In genomic region chr20:23653400-23653938, GRCh38 we compare ENCODE assay signal across 21 cellular contexts. TPM values are rescaled to one million over a fixed set of nuclear protein-coding genes. Genes with fewer than 3 reads are reported as not detected.
A peak's percentile ranks its signal among the peaks of the same experiment; 100 is the strongest.
DNase-seq lines count a peak whose midpoint lies in the region; ATAC-seq and TF ChIP-seq lines count a peak whose summit lies in the region.
"Had no signal": no experiment of that assay in that cellular context is flagged by ENCODE, and none has a peak within 500 bp of the region (broad histone marks: within the 10 kb centered on the region; RNA-seq: fewer than 3 reads in every experiment).

No MANE protein-coding gene starts in this region.

- no peak overlapping the region for H3K27ac ChIP-seq in endodermal cell (ENCODE audit: low read depth, low read length)
- no peak overlapping the region for H3K27ac ChIP-seq in CD8-positive, alpha-beta T cell (ENCODE audit: low read depth, low read length)
- H3K27ac ChIP-seq: SJSA1 had no signal

- H3K9me3 ChIP-seq in endodermal cell (ENCODE audit: control insufficient read depth, low read length) (no peaks in the 10 kb centered on the region), Caco-2 (no peaks in the 10 kb centered on the region)
- H3K9me3 ChIP-seq in CD8-positive, alpha-beta T cell (ENCODE audit: low read length), result no peaks in the 10 kb centered on the region
- H3K9me3 ChIP-seq: BE2C, SJSA1 had no signal

- peaks cover 14% of the 10 kb centered on the region for H3K4me1 Mint-ChIP-seq in endodermal cell
- H3K4me1 Mint-ChIP-seq in osteocyte (ENCODE audit: unreplicated experiment), result peaks cover 15% of the 10 kb centered on the region
- peaks cover 21% of the 10 kb centered on the region for H3K4me1 Mint-ChIP-seq in Caco-2 (ENCODE audit: low read depth, unreplicated experiment)
- H3K4me1 Mint-ChIP-seq in CD8-positive, alpha-beta T cell (ENCODE audit: low read depth), result no peaks in the 10 kb centered on the region

- H3K4me1 ChIP-seq in endodermal cell (ENCODE audit: control insufficient read depth, insufficient read depth, low read length), result peaks cover 3% of the 10 kb centered on the region
- H3K4me1 ChIP-seq in Caco-2, result peaks cover 26% of the 10 kb centered on the region
- H3K4me1 ChIP-seq in CD8-positive, alpha-beta T cell (ENCODE audit: insufficient read depth, low read length), result no peaks in the 10 kb centered on the region
- H3K4me1 ChIP-seq: BE2C had no signal

- H3K9ac ChIP-seq in endodermal cell (ENCODE audit: extremely low read depth, low read length, poor library complexity, severe bottlenecking), result no peak overlapping the region

- H3K36me3 Mint-ChIP-seq in endodermal cell (ENCODE audit: low read depth) (peaks cover 4% of the 10 kb centered on the region), osteocyte (ENCODE audit: unreplicated experiment) (no peaks in the 10 kb centered on the region), Caco-2 (ENCODE audit: insufficient read depth, unreplicated experiment) (no peaks in the 10 kb centered on the region)
- no peaks in the 10 kb centered on the region for H3K36me3 Mint-ChIP-seq in CD8-positive, alpha-beta T cell

- no TSS peak for BruUV-seq in Caco-2 (replicated peaks; lab: Mats Ljungman, UMichigan)

- POLR2A ChIA-PET in Caco-2 (lab: Charles Lee), result no interaction called here
- POLR2A ChIA-PET in CD8-positive, alpha-beta T cell (lab: Charles Lee), result no interaction called here

- CTCF ChIA-PET in Caco-2 (lab: Charles Lee), result no interaction called here
- CTCF ChIA-PET in CD8-positive, alpha-beta T cell (lab: Charles Lee), result no interaction called here

- H3K27ac Mint-ChIP-seq in endodermal cell (no peak overlapping the region), osteocyte (ENCODE audit: unreplicated experiment) (no peak overlapping the region), Caco-2 (ENCODE audit: unreplicated experiment) (no peak overlapping the region)
- no peak overlapping the region for H3K27ac Mint-ChIP-seq in CD8-positive, alpha-beta T cell

- H3K27me3 Mint-ChIP-seq in endodermal cell (ENCODE audit: insufficient read depth), result no peaks in the 10 kb centered on the region
- H3K27me3 Mint-ChIP-seq in osteocyte (ENCODE audit: unreplicated experiment), result no peaks in the 10 kb centered on the region
- H3K27me3 Mint-ChIP-seq in Caco-2 (ENCODE audit: insufficient read depth, unreplicated experiment), result no peaks in the 10 kb centered on the region
- peaks cover 13% of the 10 kb centered on the region for H3K27me3 Mint-ChIP-seq in CD8-positive, alpha-beta T cell (ENCODE audit: low read depth)

- H3K4me3 ChIP-seq in endodermal cell (ENCODE audit: low read length), result no peak overlapping the region
- no peak overlapping the region for H3K4me3 ChIP-seq in Caco-2 (ENCODE audit: low read depth, low read length)
- H3K4me3 ChIP-seq in CD8-positive, alpha-beta T cell (ENCODE audit: low read depth, low read length), result no peak overlapping the region
- H3K4me3 ChIP-seq: GM12878, SJSA1 had no signal

- H3K36me3 ChIP-seq in endodermal cell (ENCODE audit: control insufficient read depth, insufficient read depth, low read length), result no peaks in the 10 kb centered on the region
- no peaks in the 10 kb centered on the region for H3K36me3 ChIP-seq in Caco-2 (ENCODE audit: control insufficient read depth, insufficient read depth, low read length)
- no peaks in the 10 kb centered on the region for H3K36me3 ChIP-seq in CD8-positive, alpha-beta T cell (ENCODE audit: insufficient read depth, low read length)
- H3K36me3 ChIP-seq: BE2C, SJSA1 had no signal

- no peak for ATAC-seq in CD8-positive, alpha-beta T cell
- no peak for ATAC-seq in sciatic nerve
- ATAC-seq: GM12878, HCT116 had no signal

- in situ Hi-C loops in GM13977 (cut with MboI; ENCODE audit: low pct_unique_long_range_greater_than_20kb, low sequenced_read_pairs, unreplicated experiment), result no loop called here

- TF ChIP-seq CTCF in GM13977 (IDR thresholded peaks at IDR 0.05; ENCODE audit: extremely low read depth, insufficient read depth, missing control alignments), result no peak
- TF ChIP-seq CTCF in endodermal cell (conservative IDR thresholded peaks at IDR 0.05), result no peak
- no peak for TF ChIP-seq CTCF in osteocyte (IDR thresholded peaks at IDR 0.05)
- no peak for TF ChIP-seq CTCF in Caco-2 (IDR thresholded peaks at IDR 0.05; ENCODE audit: insufficient read depth in 1 of 2, low read depth in 1 of 2, low read length in 1 of 2, severe bottlenecking in 1 of 2, unreplicated experiment in 1 of 2)
- no peak for TF ChIP-seq CTCF in CD8-positive, alpha-beta T cell (IDR thresholded peaks at IDR 0.05)

- H3K4me3 Mint-ChIP-seq in endodermal cell, result no peak overlapping the region
- H3K4me3 Mint-ChIP-seq in osteocyte (ENCODE audit: unreplicated experiment), result no peak overlapping the region
- H3K4me3 Mint-ChIP-seq in Caco-2 (ENCODE audit: unreplicated experiment), result no peak overlapping the region
- H3K4me3 Mint-ChIP-seq in CD8-positive, alpha-beta T cell, result no peak overlapping the region

- intact Hi-C loops in Caco-2 (cut with micrococcal nuclease; ENCODE audit: unreplicated experiment), result no loop called here
- intact Hi-C loops in CD8-positive, alpha-beta T cell (cut with DNase I, micrococcal nuclease), result loop anchor here in 1 of 2 experiments (10.0 kb wide), 1 partner anchor 1289 kb away; no protein-coding TSS in a partner anchor
- intact Hi-C loops in sciatic nerve (cut with DNase I), result no loop called here

- H3K9me3 Mint-ChIP-seq in endodermal cell, result no peaks in the 10 kb centered on the region
- H3K9me3 Mint-ChIP-seq in osteocyte (ENCODE audit: unreplicated experiment), result peaks cover 3% of the 10 kb centered on the region
- no peaks in the 10 kb centered on the region for H3K9me3 Mint-ChIP-seq in Caco-2 (ENCODE audit: unreplicated experiment)
- no peaks in the 10 kb centered on the region for H3K9me3 Mint-ChIP-seq in CD8-positive, alpha-beta T cell

- H3K27me3 ChIP-seq in endodermal cell (ENCODE audit: control insufficient read depth, insufficient read depth, low read length, poor library complexity, severe bottlenecking) (no peaks in the 10 kb centered on the region), Caco-2 (replicated peaks; ENCODE audit: control insufficient read depth, insufficient read depth, low read length) (no peaks in the 10 kb centered on the region)
- H3K27me3 ChIP-seq in CD8-positive, alpha-beta T cell (ENCODE audit: insufficient read depth, low read length), result no peaks in the 10 kb centered on the region
- H3K27me3 ChIP-seq: SJSA1 had no signal

- peak; percentile 2 for DNase-seq in AG20443 (ENCODE audit: low spot score)
- peak; percentile 2 for DNase-seq in GM13977 (ENCODE audit: low spot score)
- peak; percentile 20 for DNase-seq in endodermal cell
- peak; percentile 72 for DNase-seq in osteocyte (ENCODE audit: extremely low spot score, unreplicated experiment)
- DNase-seq in Caco-2, result no peak
- no peak for DNase-seq in CD8-positive, alpha-beta T cell
- DNase-seq in sciatic nerve (ENCODE audit: low spot score), result no peak
- DNase-seq: ACHN, BE2C, DMS79, KBM-7, NCI-H1092 treated with DMSO at 0.1 percent for 48 hours, NCI-H1694, NCI-H345, NCI-H526 treated with DMSO at 0.1 percent for 48 hours, OCI-M1, RPMI8226 had no signal

- WGBS in endodermal cell (ENCODE audit: insufficient coverage in 1 of 2, insufficient read length in 1 of 2), 2 experiments, result 80 to 94% methylated on average over 1 to 3 of the region's 3 CpGs

RNA-seq across cellular contexts. Expression of gene CST3, which starts 15.7 kb away (rescaled TPM):
- 100 to 1,000 TPM; 131 to 177 TPM for total RNA-seq in endodermal cell
- 161 TPM for polyA plus RNA-seq in endodermal cell (2013, experiment 1 of 2)
- polyA plus RNA-seq in endodermal cell (2013, experiment 2 of 2), result 145 TPM
- 705 and 710 TPM in 2 replicates for total RNA-seq in osteocyte
- 704 and 777 TPM in 2 replicates for total RNA-seq in Caco-2 (2022)
- total RNA-seq in CD8-positive, alpha-beta T cell, result 1 to 10 TPM; 2.9 to 3.2 TPM
- 731 TPM for total RNA-seq in sciatic nerve

RNA-seq across cellular contexts. Expression of gene CST4, which starts 35.4 kb away (rescaled TPM):
- 1 to 10 TPM; 2.0 to 2.3 TPM for total RNA-seq in endodermal cell
- 0.68 TPM for polyA plus RNA-seq in endodermal cell (2013, experiment 1 of 2)
- polyA plus RNA-seq in endodermal cell (2013, experiment 2 of 2), result 0.54 TPM
- total RNA-seq in osteocyte, result not detected in 2 replicates
- 2.7 and 4.2 TPM in 2 replicates for total RNA-seq in Caco-2 (2022)
- total RNA-seq in CD8-positive, alpha-beta T cell, result not detected
- not detected for total RNA-seq in sciatic nerve
- total RNA-seq: G401, GM12878, SJSA1 had no signal
- polyA plus RNA-seq: GM12878 had no signal

RNA-seq across cellular contexts. Expression of gene CST9, which starts 47.8 kb away (rescaled TPM):
- total RNA-seq in endodermal cell (not detected), osteocyte (not detected in 2 replicates), Caco-2 (2022) (not detected in 2 replicates), sciatic nerve (not detected)
- polyA plus RNA-seq in endodermal cell (2013, experiment 1 of 2), result not detected
- polyA plus RNA-seq in endodermal cell (2013, experiment 2 of 2), result not detected
- total RNA-seq in CD8-positive, alpha-beta T cell, result not detected
- total RNA-seq: G401, GM12878, SJSA1 had no signal
- polyA plus RNA-seq: GM12878 had no signal

Comparison
In these comparisons a context has a peak if more than half of its experiments do, and no peak if none do; other contexts are left out.
1. DNase-seq: peak in AG20443 (single experiment), GM13977 (single experiment), endodermal cell (single experiment) and osteocyte (single experiment); none in Caco-2 (0 of 2), CD8-positive, alpha-beta T cell (0 of 7) and sciatic nerve (single experiment).
2. RNA of gene CST3, which starts 15.7 kb away (total RNA-seq): 704 to 777 TPM in Caco-2, 731 TPM in sciatic nerve (single experiment), 705 to 710 TPM in osteocyte and 131 to 177 TPM in endodermal cell; 2.9 to 3.2 TPM in CD8-positive, alpha-beta T cell; every median in the first group is over 10 times any median in the second.